15 cellular contexts compared by ENCODE assay signal in the genomic region with DNA sequence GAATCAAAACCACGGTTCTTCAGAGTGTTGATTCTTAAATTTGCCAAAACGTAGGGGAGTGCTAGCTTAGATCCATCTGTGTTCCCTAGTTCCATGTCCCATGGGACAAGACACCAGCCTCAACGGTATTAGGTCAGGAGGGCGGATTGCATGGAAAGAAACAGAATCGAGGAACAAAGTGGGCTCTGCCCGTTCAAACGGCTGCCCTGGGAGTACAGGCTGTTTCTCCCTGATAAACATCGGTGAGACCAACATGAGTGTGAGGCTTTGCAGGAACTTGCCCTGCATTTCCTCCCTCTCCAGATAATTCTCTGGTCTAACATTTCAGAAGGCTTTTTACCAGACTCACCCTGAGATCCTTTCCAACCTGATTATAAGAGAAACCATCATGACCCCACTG.
DNase-seq lines count a peak whose midpoint lies in the region; TF ChIP-seq lines count a peak whose summit lies in the region.
"Had no signal": no experiment of that assay in that cellular context is flagged by ENCODE, and none has a peak within 500 bp of the region (broad histone marks: within the 10 kb centered on the region; RNA-seq: fewer than 3 reads in every experiment).

No MANE protein-coding gene starts in this region.

- H3F3A ChIP-seq in OCI-LY1 (ENCODE audit: insufficient read depth, low read length) = no peaks in the 10 kb centered on the region

- H3K4me3 ChIP-seq in BE2C (ENCODE audit: low read depth, low read length) (peak overlapping the region; percentile 96), OCI-LY1 (ENCODE audit: low read depth, low read length, poor library complexity, severe bottlenecking) (peak overlapping the region; percentile 89), muscle layer of duodenum (ENCODE audit: low read depth in 1 of 2, low read length in 2 of 2) (no peak overlapping the region)
- H3K4me3 ChIP-seq: thoracic aorta had no signal

- H2AFZ ChIP-seq in OCI-LY1 (ENCODE audit: low read length) = peak overlapping the region; percentile 91; the same call in 1 of the 2 replicates

- H3K36me3 ChIP-seq in BE2C = no peaks in the 10 kb centered on the region
- no peaks in the 10 kb centered on the region for H3K36me3 ChIP-seq in OCI-LY1 (ENCODE audit: insufficient read depth, low read length)
- H3K36me3 ChIP-seq in muscle layer of duodenum (ENCODE audit: control insufficient read depth in 1 of 2, insufficient read depth in 2 of 2, low read length in 2 of 2) = no peaks in the 10 kb centered on the region
- H3K36me3 ChIP-seq: thoracic aorta had no signal

- H3K4me2 ChIP-seq in OCI-LY1 (ENCODE audit: low read length) = peak overlapping the region; percentile 94

- H3K27ac ChIP-seq in OCI-LY1 (ENCODE audit: low read depth, low read length, poor library complexity, severe bottlenecking) = no peak overlapping the region
- H3K27ac ChIP-seq in muscle layer of duodenum (ENCODE audit: low read length) = peak overlapping the region; percentile 18
- H3K27ac ChIP-seq: thoracic aorta had no signal

- CTCF ChIA-PET in HEK293T (lab: Yijun Ruan, JAX) = no interaction called here

- H3K27me3 ChIP-seq in BE2C = no peaks in the 10 kb centered on the region; the same call in 1 of the 2 replicates
- H3K27me3 ChIP-seq in OCI-LY1 (ENCODE audit: insufficient read depth, low read length) = peaks cover 5% of the 10 kb centered on the region; the same call in 1 of the 2 replicates
- no peaks in the 10 kb centered on the region for H3K27me3 ChIP-seq in muscle layer of duodenum (ENCODE audit: low read depth, low read length)

- H3K4me1 ChIP-seq in BE2C (no peaks in the 10 kb centered on the region), OCI-LY1 (ENCODE audit: insufficient read depth, low read length, severe bottlenecking) (peaks cover 20% of the 10 kb centered on the region), muscle layer of duodenum (ENCODE audit: control insufficient read depth in 1 of 2, insufficient read depth in 2 of 2, low read length in 2 of 2) (peaks cover 4 to 19% of the 10 kb centered on the region in 2 donors)

- DNase-seq in BE2C (no peak), dermis blood vessel endothelial cell (peak; percentile 32), HEK293T (ENCODE audit: extremely low spot score) (no peak), NCI-H128 (lab: John Stamatoyannopoulos, UW; ENCODE audit: unreplicated experiment) (no peak), cerebellum (ENCODE audit: low spot score) (no peak), SHP77 treated with DMSO at 0.1 percent for 48 hours (lab: John Stamatoyannopoulos, UW) (no peak)
- DNase-seq: caudate nucleus, left colon, naive B cell, NCI-H187 treated with DMSO at 0.1 percent for 48 hours, NCI-H510A treated with DMSO at 0.1 percent for 48 hours, T-helper 1 cell had no signal

- no peaks in the 10 kb centered on the region for H3K79me2 ChIP-seq in OCI-LY1 (ENCODE audit: insufficient read depth, low read length)

- H3K9ac ChIP-seq in OCI-LY1 (ENCODE audit: low read length) = peak overlapping the region; percentile 80; the same call in 1 of the 2 replicates

- no peaks in the 10 kb centered on the region for H4K20me1 ChIP-seq in OCI-LY1 (ENCODE audit: insufficient read depth, low read length)

- H3K9me2 ChIP-seq in OCI-LY1 (ENCODE audit: low read depth, low read length) = no peaks in the 10 kb centered on the region

- no peak for TF ChIP-seq CTCF in BE2C (IDR thresholded peaks at IDR 0.05; ENCODE audit: low read depth, low read length)
- no peak for TF ChIP-seq CTCF in OCI-LY1 (IDR thresholded peaks at IDR 0.05; ENCODE audit: low read length)

- no peaks in the 10 kb centered on the region for H3K9me3 ChIP-seq in BE2C
- H3K9me3 ChIP-seq in OCI-LY1 (ENCODE audit: low read length) = no peaks in the 10 kb centered on the region
- no peaks in the 10 kb centered on the region for H3K9me3 ChIP-seq in muscle layer of duodenum (ENCODE audit: control insufficient read depth in 1 of 2, low read length in 2 of 2)
- H3K9me3 ChIP-seq: thoracic aorta had no signal

- POLR2A ChIA-PET in HEK293T (lab: Yijun Ruan, JAX) = no interaction called here

TF ChIP-seq in HEK293T, 16 proteins besides CTCF, POLR2A, EP300 and RAD21:
- TF ChIP-seq HDGF (IDR thresholded peaks at IDR 0.05; ENCODE audit: borderline replicate concordance) (no peak), ZNF384 (IDR thresholded peaks at IDR 0.05) (no peak), L3MBTL2 (conservative IDR thresholded peaks at IDR 0.05) (no peak), ELF4 (IDR thresholded peaks at IDR 0.05) (no peak), TARDBP (IDR thresholded peaks at IDR 0.05) (no peak), ARNT (IDR thresholded peaks at IDR 0.05) (no peak), FOXM1 (IDR thresholded peaks at IDR 0.05; ENCODE audit: borderline replicate concordance) (no peak)

Comparison
In these comparisons a context has a peak if more than half of its experiments do, and no peak if none do; other contexts are left out.
1. H3K4me3 ChIP-seq: peak in BE2C (single experiment) and OCI-LY1 (single experiment); none in muscle layer of duodenum (0 of 2).